ENCODE assay signal across 1 cellular context in the genomic region with DNA sequence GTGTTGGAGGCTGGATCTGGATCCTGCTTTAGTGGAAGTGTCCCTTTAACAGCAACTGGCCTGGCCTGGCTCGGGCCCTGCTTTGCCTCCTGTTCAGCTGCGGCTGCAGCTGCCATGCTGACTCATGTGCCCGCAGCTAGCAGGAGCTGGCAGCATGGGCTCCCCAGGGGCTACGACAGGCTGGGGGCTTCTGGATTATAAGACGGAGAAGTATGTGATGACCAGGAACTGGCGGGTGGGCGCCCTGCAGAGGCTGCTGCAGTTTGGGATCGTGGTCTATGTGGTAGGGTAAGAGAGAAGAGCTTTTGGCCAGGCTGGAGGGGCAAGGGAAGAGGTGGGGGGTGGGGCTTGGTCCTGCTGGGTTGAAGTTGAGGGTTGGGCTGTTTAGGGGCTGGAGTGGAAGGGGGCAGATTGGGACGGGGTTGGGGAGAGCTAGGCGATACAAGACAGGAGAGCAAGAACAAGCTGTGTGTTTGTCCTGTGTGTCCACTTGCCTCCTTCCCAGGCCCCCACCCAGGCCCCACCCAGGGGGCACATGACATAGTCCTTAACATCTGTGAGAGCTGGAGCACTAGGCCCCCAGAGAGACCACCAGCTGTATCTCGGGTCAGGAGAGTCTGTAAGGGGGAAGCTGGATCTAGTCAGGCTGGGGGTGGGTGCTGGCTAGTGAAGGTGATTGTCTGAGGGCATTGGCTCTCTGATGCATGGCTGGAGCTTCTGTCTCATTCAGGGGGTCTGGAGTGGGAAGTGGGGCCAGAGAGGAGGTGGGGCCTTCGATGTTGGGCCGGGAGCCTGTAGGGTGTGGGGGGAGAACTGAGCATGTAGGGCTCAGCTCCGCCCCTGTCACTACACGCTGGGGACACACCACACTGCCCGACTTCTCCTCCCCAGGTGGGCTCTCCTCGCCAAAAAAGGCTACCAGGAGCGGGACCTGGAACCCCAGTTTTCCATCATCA.
TF ChIP-seq lines count a peak whose summit lies in the region.

TSS of gene P2RX6 (plus strand) at position 115 of the 956 bp plus-strand sequence. CDS start at position 125, 10 bp downstream.

TF ChIP-seq in K562, 482 proteins besides CTCF, POLR2A, EP300 and RAD21 (continued from another document and continues in another):
- TF ChIP-seq, protein P1, sequence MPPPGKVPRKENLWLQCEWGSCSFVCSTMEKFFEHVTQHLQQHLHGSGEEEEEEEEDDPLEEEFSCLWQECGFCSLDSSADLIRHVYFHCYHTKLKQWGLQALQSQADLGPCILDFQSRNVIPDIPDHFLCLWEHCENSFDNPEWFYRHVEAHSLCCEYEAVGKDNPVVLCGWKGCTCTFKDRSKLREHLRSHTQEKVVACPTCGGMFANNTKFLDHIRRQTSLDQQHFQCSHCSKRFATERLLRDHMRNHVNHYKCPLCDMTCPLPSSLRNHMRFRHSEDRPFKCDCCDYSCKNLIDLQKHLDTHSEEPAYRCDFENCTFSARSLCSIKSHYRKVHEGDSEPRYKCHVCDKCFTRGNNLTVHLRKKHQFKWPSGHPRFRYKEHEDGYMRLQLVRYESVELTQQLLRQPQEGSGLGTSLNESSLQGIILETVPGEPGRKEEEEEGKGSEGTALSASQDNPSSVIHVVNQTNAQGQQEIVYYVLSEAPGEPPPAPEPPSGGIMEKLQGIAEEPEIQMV (tag; conservative IDR thresholded peaks at IDR 0.05; ENCODE audit: low read depth), result no peak
- TF ChIP-seq CEBPB (tag; IDR thresholded peaks at IDR 0.05) (no peak), ETV1 (tag; conservative IDR thresholded peaks at IDR 0.05; ENCODE audit: low read depth) (no peak), HSF4 (CRISPR knock-in tag; IDR thresholded peaks at IDR 0.05; ENCODE audit: borderline replicate concordance) (no peak), RBM25 (IDR thresholded peaks at IDR 0.05; ENCODE audit: low read depth, low read length, severe bottlenecking) (no peak), FOSL1 (tag; conservative IDR thresholded peaks at IDR 0.05) (no peak), TAF9B (IDR thresholded peaks at IDR 0.05; ENCODE audit: partially characterized antibody) (no peak), MTA1 (IDR thresholded peaks at IDR 0.05; ENCODE audit: borderline replicate concordance) (no peak), MAFF (IDR thresholded peaks at IDR 0.05; ENCODE audit: low read length) (no peak; the same call in 1 of the 2 replicates), PRMT5 (CRISPR knock-in tag; IDR thresholded peaks at IDR 0.05) (no peak), E2F3 (CRISPR knock-in tag; IDR thresholded peaks at IDR 0.05) (peak; percentile 77; the same call in 1 of the 2 replicates), MEF2D (tag; conservative IDR thresholded peaks at IDR 0.05; ENCODE audit: low read depth) (no peak), GTF2F1 (IDR thresholded peaks at IDR 0.05; ENCODE audit: low read depth, low read length) (no peak; the same call in 1 of the 2 replicates), FUS (optimal IDR thresholded peaks at IDR 0.05; ENCODE audit: low read depth, low read length) (no peak), ZNF253 (CRISPR knock-in tag; conservative IDR thresholded peaks at IDR 0.05) (no peak), NRF1 (conservative IDR thresholded peaks at IDR 0.05 in 1 of 2, IDR thresholded peaks at IDR 0.05 in 1 of 2) (no peak), NELFE (IDR thresholded peaks at IDR 0.05; ENCODE audit: insufficient read depth, insufficient read length) (no peak), ZBTB7A (IDR thresholded peaks at IDR 0.05; ENCODE audit: borderline replicate concordance, control insufficient read depth, low read depth, low read length) (no peak), SETDB1 (IDR thresholded peaks at IDR 0.05; ENCODE audit: low read length) (no peak), CBX1 (IDR thresholded peaks at IDR 0.05; ENCODE audit: low read depth) (no peak), ZNF165 (CRISPR knock-in tag; IDR thresholded peaks at IDR 0.05; ENCODE audit: borderline replicate concordance) (peak; percentile 27; the same call in 1 of the 2 replicates), ZEB2 (IDR thresholded peaks at IDR 0.05) (no peak), SRF (CRISPR knock-in tag; IDR thresholded peaks at IDR 0.05) (peak in 1 of 2 experiments; percentile 70; a peak in 1 of 4 replicates), ZNF76 (CRISPR knock-in tag; IDR thresholded peaks at IDR 0.05; ENCODE audit: borderline replicate concordance) (no peak; the same call in 1 of the 2 replicates), ZNF398 (CRISPR knock-in tag; IDR thresholded peaks at IDR 0.05) (no peak), PKNOX1 (IDR thresholded peaks at IDR 0.05) (no peak), DIDO1 (tag; IDR thresholded peaks at IDR 0.05; ENCODE audit: low read depth) (no peak; the same call in 1 of the 2 replicates), NFYB (IDR thresholded peaks at IDR 0.05; ENCODE audit: extremely low read depth, insufficient read length) (no peak), ZNF277 (CRISPR knock-in tag; IDR thresholded peaks at IDR 0.05; ENCODE audit: borderline replicate concordance) (no peak), POLR2B (IDR thresholded peaks at IDR 0.05; ENCODE audit: low read depth, partially characterized antibody) (no peak), BCOR (IDR thresholded peaks at IDR 0.05) (no peak), ZNF41 (CRISPR knock-in tag; conservative IDR thresholded peaks at IDR 0.05) (0 out of 2 replicates have a peak, but pooled peaks have one; percentile 8)
- TF ChIP-seq, protein P2, sequence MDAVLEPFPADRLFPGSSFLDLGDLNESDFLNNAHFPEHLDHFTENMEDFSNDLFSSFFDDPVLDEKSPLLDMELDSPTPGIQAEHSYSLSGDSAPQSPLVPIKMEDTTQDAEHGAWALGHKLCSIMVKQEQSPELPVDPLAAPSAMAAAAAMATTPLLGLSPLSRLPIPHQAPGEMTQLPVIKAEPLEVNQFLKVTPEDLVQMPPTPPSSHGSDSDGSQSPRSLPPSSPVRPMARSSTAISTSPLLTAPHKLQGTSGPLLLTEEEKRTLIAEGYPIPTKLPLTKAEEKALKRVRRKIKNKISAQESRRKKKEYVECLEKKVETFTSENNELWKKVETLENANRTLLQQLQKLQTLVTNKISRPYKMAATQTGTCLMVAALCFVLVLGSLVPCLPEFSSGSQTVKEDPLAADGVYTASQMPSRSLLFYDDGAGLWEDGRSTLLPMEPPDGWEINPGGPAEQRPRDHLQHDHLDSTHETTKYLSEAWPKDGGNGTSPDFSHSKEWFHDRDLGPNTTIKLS (IDR thresholded peaks at IDR 0.05; ENCODE audit: borderline replicate concordance, low read depth), result no peak
- TF ChIP-seq, protein P3, sequence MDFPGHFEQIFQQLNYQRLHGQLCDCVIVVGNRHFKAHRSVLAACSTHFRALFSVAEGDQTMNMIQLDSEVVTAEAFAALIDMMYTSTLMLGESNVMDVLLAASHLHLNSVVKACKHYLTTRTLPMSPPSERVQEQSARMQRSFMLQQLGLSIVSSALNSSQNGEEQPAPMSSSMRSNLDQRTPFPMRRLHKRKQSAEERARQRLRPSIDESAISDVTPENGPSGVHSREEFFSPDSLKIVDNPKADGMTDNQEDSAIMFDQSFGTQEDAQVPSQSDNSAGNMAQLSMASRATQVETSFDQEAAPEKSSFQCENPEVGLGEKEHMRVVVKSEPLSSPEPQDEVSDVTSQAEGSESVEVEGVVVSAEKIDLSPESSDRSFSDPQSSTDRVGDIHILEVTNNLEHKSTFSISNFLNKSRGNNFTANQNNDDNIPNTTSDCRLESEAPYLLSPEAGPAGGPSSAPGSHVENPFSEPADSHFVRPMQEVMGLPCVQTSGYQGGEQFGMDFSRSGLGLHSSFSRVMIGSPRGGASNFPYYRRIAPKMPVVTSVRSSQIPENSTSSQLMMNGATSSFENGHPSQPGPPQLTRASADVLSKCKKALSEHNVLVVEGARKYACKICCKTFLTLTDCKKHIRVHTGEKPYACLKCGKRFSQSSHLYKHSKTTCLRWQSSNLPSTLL (IDR thresholded peaks at IDR 0.05), result no peak
- TF ChIP-seq, protein P4, sequence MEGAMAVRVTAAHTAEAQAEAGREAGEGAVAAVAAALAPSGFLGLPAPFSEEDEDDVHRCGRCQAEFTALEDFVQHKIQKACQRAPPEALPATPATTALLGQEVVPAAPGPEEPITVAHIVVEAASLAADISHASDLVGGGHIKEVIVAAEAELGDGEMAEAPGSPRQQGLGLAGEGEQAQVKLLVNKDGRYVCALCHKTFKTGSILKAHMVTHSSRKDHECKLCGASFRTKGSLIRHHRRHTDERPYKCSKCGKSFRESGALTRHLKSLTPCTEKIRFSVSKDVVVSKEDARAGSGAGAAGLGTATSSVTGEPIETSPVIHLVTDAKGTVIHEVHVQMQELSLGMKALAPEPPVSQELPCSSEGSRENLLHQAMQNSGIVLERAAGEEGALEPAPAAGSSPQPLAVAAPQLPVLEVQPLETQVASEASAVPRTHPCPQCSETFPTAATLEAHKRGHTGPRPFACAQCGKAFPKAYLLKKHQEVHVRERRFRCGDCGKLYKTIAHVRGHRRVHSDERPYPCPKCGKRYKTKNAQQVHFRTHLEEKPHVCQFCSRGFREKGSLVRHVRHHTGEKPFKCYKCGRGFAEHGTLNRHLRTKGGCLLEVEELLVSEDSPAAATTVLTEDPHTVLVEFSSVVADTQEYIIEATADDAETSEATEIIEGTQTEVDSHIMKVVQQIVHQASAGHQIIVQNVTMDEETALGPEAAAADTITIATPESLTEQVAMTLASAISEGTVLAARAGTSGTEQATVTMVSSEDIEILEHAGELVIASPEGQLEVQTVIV (CRISPR knock-in tag; IDR thresholded peaks at IDR 0.05; ENCODE audit: borderline replicate concordance), result no peak
- TF ChIP-seq, protein P5, sequence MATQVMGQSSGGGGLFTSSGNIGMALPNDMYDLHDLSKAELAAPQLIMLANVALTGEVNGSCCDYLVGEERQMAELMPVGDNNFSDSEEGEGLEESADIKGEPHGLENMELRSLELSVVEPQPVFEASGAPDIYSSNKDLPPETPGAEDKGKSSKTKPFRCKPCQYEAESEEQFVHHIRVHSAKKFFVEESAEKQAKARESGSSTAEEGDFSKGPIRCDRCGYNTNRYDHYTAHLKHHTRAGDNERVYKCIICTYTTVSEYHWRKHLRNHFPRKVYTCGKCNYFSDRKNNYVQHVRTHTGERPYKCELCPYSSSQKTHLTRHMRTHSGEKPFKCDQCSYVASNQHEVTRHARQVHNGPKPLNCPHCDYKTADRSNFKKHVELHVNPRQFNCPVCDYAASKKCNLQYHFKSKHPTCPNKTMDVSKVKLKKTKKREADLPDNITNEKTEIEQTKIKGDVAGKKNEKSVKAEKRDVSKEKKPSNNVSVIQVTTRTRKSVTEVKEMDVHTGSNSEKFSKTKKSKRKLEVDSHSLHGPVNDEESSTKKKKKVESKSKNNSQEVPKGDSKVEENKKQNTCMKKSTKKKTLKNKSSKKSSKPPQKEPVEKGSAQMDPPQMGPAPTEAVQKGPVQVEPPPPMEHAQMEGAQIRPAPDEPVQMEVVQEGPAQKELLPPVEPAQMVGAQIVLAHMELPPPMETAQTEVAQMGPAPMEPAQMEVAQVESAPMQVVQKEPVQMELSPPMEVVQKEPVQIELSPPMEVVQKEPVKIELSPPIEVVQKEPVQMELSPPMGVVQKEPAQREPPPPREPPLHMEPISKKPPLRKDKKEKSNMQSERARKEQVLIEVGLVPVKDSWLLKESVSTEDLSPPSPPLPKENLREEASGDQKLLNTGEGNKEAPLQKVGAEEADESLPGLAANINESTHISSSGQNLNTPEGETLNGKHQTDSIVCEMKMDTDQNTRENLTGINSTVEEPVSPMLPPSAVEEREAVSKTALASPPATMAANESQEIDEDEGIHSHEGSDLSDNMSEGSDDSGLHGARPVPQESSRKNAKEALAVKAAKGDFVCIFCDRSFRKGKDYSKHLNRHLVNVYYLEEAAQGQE (CRISPR knock-in tag; IDR thresholded peaks at IDR 0.05; ENCODE audit: low read depth), result peak; percentile 62
- TF ChIP-seq, protein P6, sequence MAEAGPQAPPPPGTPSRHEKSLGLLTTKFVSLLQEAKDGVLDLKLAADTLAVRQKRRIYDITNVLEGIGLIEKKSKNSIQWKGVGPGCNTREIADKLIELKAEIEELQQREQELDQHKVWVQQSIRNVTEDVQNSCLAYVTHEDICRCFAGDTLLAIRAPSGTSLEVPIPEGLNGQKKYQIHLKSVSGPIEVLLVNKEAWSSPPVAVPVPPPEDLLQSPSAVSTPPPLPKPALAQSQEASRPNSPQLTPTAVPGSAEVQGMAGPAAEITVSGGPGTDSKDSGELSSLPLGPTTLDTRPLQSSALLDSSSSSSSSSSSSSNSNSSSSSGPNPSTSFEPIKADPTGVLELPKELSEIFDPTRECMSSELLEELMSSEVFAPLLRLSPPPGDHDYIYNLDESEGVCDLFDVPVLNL (CRISPR knock-in tag; IDR thresholded peaks at IDR 0.05; ENCODE audit: low read depth), result no peak
- TF ChIP-seq, protein P7, sequence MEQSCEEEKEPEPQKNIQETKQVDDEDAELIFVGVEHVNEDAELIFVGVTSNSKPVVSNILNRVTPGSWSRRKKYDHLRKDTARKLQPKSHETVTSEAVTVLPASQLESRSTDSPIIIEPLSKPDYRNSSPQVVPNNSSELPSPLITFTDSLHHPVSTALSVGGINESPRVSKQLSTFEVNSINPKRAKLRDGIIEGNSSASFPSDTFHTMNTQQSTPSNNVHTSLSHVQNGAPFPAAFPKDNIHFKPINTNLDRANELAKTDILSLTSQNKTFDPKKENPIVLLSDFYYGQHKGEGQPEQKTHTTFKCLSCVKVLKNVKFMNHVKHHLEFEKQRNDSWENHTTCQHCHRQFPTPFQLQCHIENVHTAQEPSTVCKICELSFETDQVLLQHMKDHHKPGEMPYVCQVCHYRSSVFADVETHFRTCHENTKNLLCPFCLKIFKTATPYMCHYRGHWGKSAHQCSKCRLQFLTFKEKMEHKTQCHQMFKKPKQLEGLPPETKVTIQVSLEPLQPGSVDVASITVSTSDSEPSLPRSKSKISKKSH (CRISPR knock-in tag; IDR thresholded peaks at IDR 0.05), result no peak
